Comparison of ENCODE assay signal across 8 cellular contexts in the genomic region with DNA sequence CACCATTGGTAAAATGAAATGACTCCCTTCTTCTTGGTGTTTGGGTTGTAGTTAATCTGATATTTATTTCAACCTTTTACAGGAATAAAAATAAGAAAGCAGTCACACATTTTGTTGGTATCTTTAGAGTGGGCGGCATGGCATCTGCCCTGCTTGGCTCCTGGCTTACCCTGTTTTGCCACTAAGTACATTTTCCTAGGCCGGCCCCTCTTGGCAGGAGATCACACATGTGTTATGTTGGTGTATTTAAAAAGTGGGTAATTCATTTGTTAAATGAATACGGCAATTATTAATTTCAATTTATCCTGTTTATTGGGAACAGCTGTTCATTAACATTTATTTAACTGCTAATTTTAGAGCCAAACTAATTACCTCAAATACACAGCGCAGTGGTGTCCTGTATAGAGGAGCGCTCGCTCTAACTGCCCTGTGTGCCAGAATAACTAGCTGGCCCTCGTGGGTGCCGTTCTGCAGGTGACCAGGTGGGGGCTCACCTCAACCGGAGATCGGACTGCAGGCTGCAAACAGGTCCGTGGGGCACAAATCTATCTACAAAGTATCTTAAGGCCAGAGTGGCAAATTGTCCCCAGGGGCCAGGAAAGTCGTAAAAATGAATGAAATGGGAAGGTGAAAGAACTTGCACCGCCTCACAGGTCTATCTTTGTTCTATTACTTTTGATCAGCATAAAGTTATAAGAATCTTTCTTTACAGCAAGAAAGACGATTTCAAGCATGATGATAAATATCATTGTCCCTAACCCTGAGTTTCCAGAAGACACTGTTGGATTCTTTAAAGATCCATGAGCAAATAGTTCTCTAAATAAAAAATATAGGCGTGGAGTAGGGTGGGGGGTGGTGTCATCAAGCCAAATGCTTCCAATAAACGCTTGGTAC. TPM values are rescaled to one million over a fixed set of nuclear protein-coding genes. Genes with fewer than 3 reads are reported as not detected.
A peak's percentile ranks its signal among the peaks of the same experiment; 100 is the strongest.
DNase-seq lines count a peak whose midpoint lies in the region; ATAC-seq, FAIRE-seq and TF ChIP-seq lines count a peak whose summit lies in the region.

No MANE protein-coding gene starts in this region.

- DNase-seq in Caco-2 (peak; percentile 74 to 86), NCI-H82 (lab: John Stamatoyannopoulos, UW) (peak; percentile 76), endothelial cell of umbilical vein (ENCODE audit: low read depth, low spot score) (peak; percentile 66)
- peak; percentile 27 to 47 (median 31) for DNase-seq in activated CD8-positive, alpha-beta memory T cell treated with anti-CD3 and anti-CD28 coated beads for 48 hours (ENCODE audit: low read depth in 2 of 3, low spot score in 2 of 3)
- DNase-seq in naive thymus-derived CD8-positive, alpha-beta T cell, result peak; percentile 43 to 74 (median 58)
- DNase-seq in stimulated activated naive B cell treated with anti-CD40 and anti-IgM and Interleukin-4, amounts not matched to agents 10 μg/mL and 1 μg/mL and 100 μg/mL, for 72 hours, result peak; percentile 55

- dilution Hi-C loops in endothelial cell of umbilical vein (cut with MboI; ENCODE audit: extremely low pct_ligation_motif_present, low sequenced_read_pairs), result no loop called here

- peaks cover 12% of the 10 kb centered on the region for H3K4me1 Mint-ChIP-seq in Caco-2 (ENCODE audit: low read depth, unreplicated experiment)
- peaks cover 0 to 6% (median 1%) of the 10 kb centered on the region in 4 donors for H3K4me1 Mint-ChIP-seq in naive thymus-derived CD8-positive, alpha-beta T cell
- H3K4me1 Mint-ChIP-seq in stimulated activated naive B cell treated with anti-CD40 and anti-IgM and Interleukin-4, amounts not matched to agents 10 μg/mL and 1 μg/mL and 100 μg/mL, for 72 hours, result no peaks in the 10 kb centered on the region

- H3K4me1 ChIP-seq in Caco-2, result no peaks in the 10 kb centered on the region; the same call in 1 of the 2 replicates
- H3K4me1 ChIP-seq in endothelial cell of umbilical vein (ENCODE audit: control insufficient read depth, extremely low read depth, insufficient read depth, low read length), result no peaks in the 10 kb centered on the region

- H3K4me3 ChIP-seq in Caco-2 (ENCODE audit: low read depth, low read length), result no peak overlapping the region
- H3K4me3 ChIP-seq in endothelial cell of umbilical vein (replicated peaks in 1 of 3; ENCODE audit: insufficient read depth in 1 of 3, low read depth in 1 of 3, low read length in 3 of 3), result no peak overlapping the region

- H3K27me3 Mint-ChIP-seq in Caco-2 (ENCODE audit: insufficient read depth, unreplicated experiment), result no peaks in the 10 kb centered on the region
- H3K27me3 Mint-ChIP-seq in naive thymus-derived CD8-positive, alpha-beta T cell, result peaks cover 0 to 2% (median 0%) of the 10 kb centered on the region in 5 donors
- H3K27me3 Mint-ChIP-seq in stimulated activated naive B cell treated with anti-CD40 and anti-IgM and Interleukin-4, amounts not matched to agents 10 μg/mL and 1 μg/mL and 100 μg/mL, for 72 hours, result peaks cover 7 to 19% of the 10 kb centered on the region in 2 donors

- H3K9ac ChIP-seq in endothelial cell of umbilical vein (replicated peaks; ENCODE audit: extremely low read depth, insufficient read depth, low read length), result no peak overlapping the region

- H3K9me1 ChIP-seq in endothelial cell of umbilical vein (replicated peaks; ENCODE audit: control insufficient read depth, extremely low read depth, insufficient read depth, low read length), result no peaks in the 10 kb centered on the region

- H3K79me2 ChIP-seq in endothelial cell of umbilical vein (ENCODE audit: control insufficient read depth, insufficient read depth, low read length), result no peaks in the 10 kb centered on the region

- intact Hi-C loops in Caco-2 (cut with micrococcal nuclease; ENCODE audit: unreplicated experiment), result loop anchor here (1.0 to 5.0 kb wide), 7 partner anchors 23 to 827 kb away; no protein-coding TSS in a partner anchor
- intact Hi-C loops in endothelial cell of umbilical vein (cut with micrococcal nuclease), result loop anchor here (1.0 to 10.0 kb wide), 4 partner anchors 424 to 1033 kb away; no protein-coding TSS in a partner anchor

- no peaks in the 10 kb centered on the region for H3K36me3 ChIP-seq in Caco-2 (ENCODE audit: control insufficient read depth, insufficient read depth, low read length)
- H3K36me3 ChIP-seq in endothelial cell of umbilical vein (ENCODE audit: control insufficient read depth in 2 of 2, extremely low read depth in 1 of 2, insufficient read depth in 2 of 2, low read length in 2 of 2), result no peaks in the 10 kb centered on the region

- H3K27me3 ChIP-seq in Caco-2 (replicated peaks; ENCODE audit: control insufficient read depth, insufficient read depth, low read length) (no peaks in the 10 kb centered on the region), endothelial cell of umbilical vein (ENCODE audit: control insufficient read depth in 2 of 2, insufficient read depth in 2 of 2, low read length in 2 of 2) (peaks cover 0 to 2% of the 10 kb centered on the region in 2 experiments)

- H3K4me3 Mint-ChIP-seq in Caco-2 (ENCODE audit: unreplicated experiment), result no peak overlapping the region
- H3K4me3 Mint-ChIP-seq in naive thymus-derived CD8-positive, alpha-beta T cell, result no peak overlapping the region
- H3K4me3 Mint-ChIP-seq in stimulated activated naive B cell treated with anti-CD40 and anti-IgM and Interleukin-4, amounts not matched to agents 10 μg/mL and 1 μg/mL and 100 μg/mL, for 72 hours, result no peak overlapping the region

- H3K9me3 ChIP-seq in Caco-2 (no peaks in the 10 kb centered on the region), endothelial cell of umbilical vein (replicated peaks; ENCODE audit: control insufficient read depth, insufficient read depth, low read length) (no peaks in the 10 kb centered on the region)

- H3K9me3 Mint-ChIP-seq in Caco-2 (ENCODE audit: unreplicated experiment), result no peaks in the 10 kb centered on the region
- H3K9me3 Mint-ChIP-seq in naive thymus-derived CD8-positive, alpha-beta T cell, result no peaks in the 10 kb centered on the region
- H3K9me3 Mint-ChIP-seq in stimulated activated naive B cell treated with anti-CD40 and anti-IgM and Interleukin-4, amounts not matched to agents 10 μg/mL and 1 μg/mL and 100 μg/mL, for 72 hours, result no peaks in the 10 kb centered on the region

- POLR2A ChIA-PET in Caco-2 (lab: Charles Lee), result no interaction called here
- POLR2A ChIA-PET in endothelial cell of umbilical vein (lab: Charles Lee), result interaction anchor here (0.6 kb wide), 1 partner anchor 342 kb away, joined by 4 read pairs; no protein-coding TSS in a partner anchor
- POLR2A ChIA-PET in naive thymus-derived CD8-positive, alpha-beta T cell (lab: Charles Lee), result no interaction called here

- BruUV-seq in Caco-2 (replicated peaks; lab: Mats Ljungman, UMichigan) (no TSS peak), endothelial cell of umbilical vein (replicated peaks; lab: Mats Ljungman, UMichigan) (no TSS peak)

- H2AFZ ChIP-seq in endothelial cell of umbilical vein (ENCODE audit: low read depth, low read length), result no peak overlapping the region

- no peak for TF ChIP-seq POLR2A in endothelial cell of umbilical vein (IDR thresholded peaks at IDR 0.05; ENCODE audit: low read depth, low read length)

- CTCF ChIA-PET in Caco-2 (lab: Charles Lee), result interaction anchor here (1.0 to 3.0 kb wide), 6 partner anchors 9 to 1036 kb away, joined by 3 to 21 read pairs (median 6); no protein-coding TSS in a partner anchor
- CTCF ChIA-PET in endothelial cell of umbilical vein (lab: Charles Lee), result interaction anchor here (0.5 to 8.8 kb wide), 19 partner anchors 8 to 1036 kb away, joined by 3 to 227 read pairs (median 3); no protein-coding TSS in a partner anchor

- peak; percentile 98 for ATAC-seq in GM19455 (IDR thresholded peaks at IDR 0.05; ENCODE audit: unreplicated experiment)
- peak; percentile 96 for ATAC-seq in HG03469 (IDR thresholded peaks at IDR 0.05; ENCODE audit: unreplicated experiment)
- peak; percentile 77 to 85 for ATAC-seq in naive thymus-derived CD8-positive, alpha-beta T cell
- ATAC-seq in stimulated activated naive B cell treated with anti-CD40 and anti-IgM and Interleukin-4, amounts not matched to agents 10 μg/mL and 1 μg/mL and 100 μg/mL, for 72 hours (replicated peaks), result peak; percentile 87 to 94

- no peak overlapping the region for H3K27ac ChIP-seq in endothelial cell of umbilical vein (ENCODE audit: insufficient read depth, low read depth, low read length)

- peak; percentile 86 for FAIRE-seq in endothelial cell of umbilical vein (lab: Jason Lieb, UNC)

- no peaks in the 10 kb centered on the region for H3K36me3 Mint-ChIP-seq in Caco-2 (ENCODE audit: insufficient read depth, unreplicated experiment)
- no peaks in the 10 kb centered on the region for H3K36me3 Mint-ChIP-seq in naive thymus-derived CD8-positive, alpha-beta T cell
- H3K36me3 Mint-ChIP-seq in stimulated activated naive B cell treated with anti-CD40 and anti-IgM and Interleukin-4, amounts not matched to agents 10 μg/mL and 1 μg/mL and 100 μg/mL, for 72 hours, result no peaks in the 10 kb centered on the region

- TF ChIP-seq CTCF in Caco-2 (IDR thresholded peaks at IDR 0.05; ENCODE audit: insufficient read depth in 1 of 2, low read depth in 1 of 2, low read length in 1 of 2, severe bottlenecking in 1 of 2, unreplicated experiment in 1 of 2), result peak; percentile 87 to 91
- TF ChIP-seq CTCF in endothelial cell of umbilical vein (IDR thresholded peaks at IDR 0.05; ENCODE audit: extremely low read depth in 1 of 2, insufficient read depth in 1 of 2, low read depth in 1 of 2, low read length in 2 of 2), result peak; percentile 72 to 81

- no peak overlapping the region for H3K27ac Mint-ChIP-seq in Caco-2 (ENCODE audit: unreplicated experiment)
- peak overlapping the region in 1 of 10 donors; percentile 19 for H3K27ac Mint-ChIP-seq in naive thymus-derived CD8-positive, alpha-beta T cell
- H3K27ac Mint-ChIP-seq in stimulated activated naive B cell treated with anti-CD40 and anti-IgM and Interleukin-4, amounts not matched to agents 10 μg/mL and 1 μg/mL and 100 μg/mL, for 72 hours, result no peak overlapping the region

- no peaks in the 10 kb centered on the region for H4K20me1 ChIP-seq in endothelial cell of umbilical vein (replicated peaks; ENCODE audit: control insufficient read depth, extremely low read depth, insufficient read depth, low read length)

- no peak overlapping the region for H3K4me2 ChIP-seq in endothelial cell of umbilical vein (ENCODE audit: insufficient read depth, low read length)

TF ChIP-seq in endothelial cell of umbilical vein, 7 proteins besides CTCF, POLR2A, EP300 and RAD21 (continues in another document):
- TF ChIP-seq POLR2AphosphoS5 (IDR thresholded peaks at IDR 0.05; ENCODE audit: insufficient read depth, low read depth, low read length), result no peak

RNA-seq across cellular contexts. Expression of a gene that starts 26.2 kb away (rescaled TPM):
- total RNA-seq in Caco-2 (2022) (not detected in 2 replicates), endothelial cell of umbilical vein (not detected in 2 replicates)
- polyA plus RNA-seq in endothelial cell of umbilical vein, result 0.06 and 0.08 TPM in 2 replicates
- polyA plus RNA-seq in endothelial cell of umbilical vein (2011; cell fraction: cytosol; rRNA removed), result 0.03 and 0.06 TPM in 2 replicates
- polyA plus RNA-seq in endothelial cell of umbilical vein (2011; cell fraction: nucleus; rRNA removed), result 0.04 TPM in 1 of 2 replicates, not detected in the other
- 0.08 TPM in 1 of 2 replicates, not detected in the other for polyA plus RNA-seq in endothelial cell of umbilical vein (2012)
- 0.15 TPM in 1 of 2 replicates, not detected in the other for polyA minus RNA-seq in endothelial cell of umbilical vein
- not detected for polyA minus RNA-seq in endothelial cell of umbilical vein (2011; cell fraction: cytosol; rRNA and poly(A)+ RNA removed)
- polyA minus RNA-seq in endothelial cell of umbilical vein (2011; cell fraction: nucleus; rRNA and poly(A)+ RNA removed), result not detected in 2 replicates
- not detected for total RNA-seq in naive thymus-derived CD8-positive, alpha-beta T cell
- polyA plus RNA-seq in naive thymus-derived CD8-positive, alpha-beta T cell, result not detected
